Comparison of ENCODE assay signal across 9 cellular contexts in the genomic region with DNA sequence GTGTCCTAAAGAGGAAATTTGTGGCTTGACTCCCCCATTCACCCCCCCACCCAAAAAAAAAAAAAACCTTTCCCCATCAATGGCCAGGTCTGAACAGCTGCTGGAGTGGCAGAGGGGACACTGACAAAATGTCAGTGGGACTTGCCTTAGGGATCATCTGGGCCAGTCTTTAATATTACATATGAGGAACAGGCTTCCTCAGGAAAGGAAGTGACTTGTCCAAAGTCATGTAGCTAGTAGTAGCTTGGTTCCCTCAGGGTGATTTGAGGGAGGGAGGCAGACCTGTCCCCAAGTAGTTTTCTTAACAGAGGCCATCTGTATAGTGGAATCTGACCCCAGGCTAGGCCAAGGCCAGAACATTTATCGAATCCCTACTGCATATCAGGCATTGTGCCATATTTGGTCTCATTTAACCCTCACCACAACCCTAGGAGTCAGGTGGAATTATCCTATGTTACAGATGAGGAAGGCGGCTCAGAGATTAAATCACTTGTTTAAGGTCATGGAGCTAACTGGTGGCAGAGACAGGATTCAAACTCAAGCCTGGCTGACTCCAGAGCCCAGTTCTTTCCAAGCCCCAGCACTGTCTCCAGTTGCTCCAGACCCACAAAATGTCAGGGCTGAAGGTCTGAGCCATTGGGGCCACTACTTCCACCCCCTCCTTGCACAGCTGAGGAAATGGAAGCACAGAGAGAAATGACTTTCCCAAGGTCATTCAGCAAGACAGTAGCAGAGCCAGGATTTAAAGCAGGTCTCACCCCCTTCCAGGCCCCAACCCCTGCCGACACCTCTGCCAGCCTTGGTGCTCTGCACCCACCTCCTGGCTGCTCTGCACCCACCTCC. TPM values are rescaled to one million over a fixed set of nuclear protein-coding genes. Genes with fewer than 3 reads are reported as not detected.
A peak's percentile ranks its signal among the peaks of the same experiment; 100 is the strongest.
DNase-seq lines count a peak whose midpoint lies in the region; ATAC-seq, FAIRE-seq and TF ChIP-seq lines count a peak whose summit lies in the region.
"Had no signal": no experiment of that assay in that cellular context is flagged by ENCODE, and none has a peak within 500 bp of the region (broad histone marks: within the 10 kb centered on the region; RNA-seq: fewer than 3 reads in every experiment).

No MANE protein-coding gene starts in this region.

- H3K9me3 ChIP-seq in H1 (ENCODE audit: insufficient read depth in 2 of 2, low read depth in 1 of 2, low read length in 1 of 2) (no peaks in the 10 kb centered on the region), psoas muscle (no peaks in the 10 kb centered on the region)

- H3K23ac ChIP-seq in H1 (ENCODE audit: insufficient read length), result no peak overlapping the region

- peaks cover 7% of the 10 kb centered on the region; the same call in 1 of the 2 replicates for H3K79me1 ChIP-seq in H1 (ENCODE audit: low read depth, low read length)

- peaks cover 0 to 20% of the 10 kb centered on the region in 2 experiments; a peak in 2 of 4 replicates for H3K79me2 ChIP-seq in H1 (ENCODE audit: control insufficient read depth in 1 of 2, insufficient read depth in 2 of 2, low read length in 2 of 2)

- no peak overlapping the region for H3K14ac ChIP-seq in H1 (ENCODE audit: insufficient read length)

- peak overlapping the region in 2 of 4 experiments; percentile 8 to 38; a peak in 2 of 8 replicates for H3K4me3 ChIP-seq in H1 (ENCODE audit: extremely low read depth in 1 of 4, insufficient read depth in 2 of 4, low read depth in 3 of 4, low read length in 4 of 4)
- no peak overlapping the region for H3K4me3 ChIP-seq in psoas muscle

- peak overlapping the region; percentile 50 to 61; a peak in 2 of 4 replicates for H3K4me2 ChIP-seq in H1 (ENCODE audit: insufficient read depth in 1 of 2, low read depth in 2 of 2, low read length in 2 of 2)

- H3K27me3 ChIP-seq in H1 (replicated peaks in 1 of 4; ENCODE audit: control insufficient read depth in 3 of 4, extremely low read depth in 1 of 4, insufficient read depth in 3 of 4, low read length in 3 of 4) (no peaks in the 10 kb centered on the region), psoas muscle (ENCODE audit: insufficient read depth in 3 of 3, low read length in 2 of 3) (no peaks in the 10 kb centered on the region)

- no peak for FAIRE-seq in H1 (lab: Jason Lieb, UNC)

- intact Hi-C loops in psoas muscle (cut with DNase I), result loop anchor here (1.0 to 5.0 kb wide), 2 partner anchors 34 to 41 kb away; partner anchors contain the start of genes CKS1B (in 1 of the 2) and SHC1 (in 1 of the 2)

- H2BK120ac ChIP-seq in H1 (replicated peaks; ENCODE audit: low read depth, low read length), result no peak overlapping the region

- H3K4me1 ChIP-seq in H1 (replicated peaks in 1 of 4; ENCODE audit: control insufficient read depth in 3 of 4, insufficient read depth in 4 of 4, low read length in 3 of 4) (peaks cover 8 to 48% (median 40%) of the 10 kb centered on the region in 4 experiments), psoas muscle (peaks cover 47% of the 10 kb centered on the region)

- H3K27ac ChIP-seq in RWPE1, result peak overlapping the region; percentile 100
- H3K27ac ChIP-seq in H1 (ENCODE audit: low read depth, low read length), result no peak overlapping the region
- peak overlapping the region; percentile 50 for H3K27ac ChIP-seq in psoas muscle

- no peak overlapping the region for H3K56ac ChIP-seq in H1 (replicated peaks; ENCODE audit: insufficient read length, low read depth, low read length)

- TF ChIP-seq RAD21 in H1 (IDR thresholded peaks at IDR 0.05 in 1 of 2, conservative IDR thresholded peaks at IDR 0.05 in 1 of 2; ENCODE audit: low read depth in 2 of 2, low read length in 2 of 2), result no peak

- H3K4ac ChIP-seq in H1 (replicated peaks; ENCODE audit: insufficient read length, low read depth, low read length), result no peak overlapping the region

- CTCF ChIA-PET in RWPE1 (lab: Yijun Ruan, JAX), result interaction anchor here (1.2 to 1.3 kb wide), 2 partner anchors 9 to 40 kb away, joined by 3 read pairs; no protein-coding TSS in a partner anchor
- CTCF ChIA-PET in H1 (lab: Charles Lee; ENCODE audit: partially characterized antibody), result interaction anchor here (0.7 to 18.6 kb wide), 6 partner anchors 15 to 50 kb away, joined by 3 to 354 read pairs (median 8); partner anchors contain the start of genes ADAM15, CKS1B, EFNA4 and LENEP

- 0 out of 7 replicates have a peak overlapping the region, but pooled peaks of 1 of the 4 experiments have one; percentile 22 for H3K9ac ChIP-seq in H1 (replicated peaks in 1 of 4; ENCODE audit: extremely low read depth in 1 of 4, low read depth in 3 of 4, low read length in 3 of 4)

- peak; percentile 28 for DNase-seq in GF-D8 (lab: John Stamatoyannopoulos, UW)
- DNase-seq in RWPE1 (ENCODE audit: low spot score), result no peak
- DNase-seq in H1 (ENCODE audit: low read depth in 1 of 2, low spot score in 2 of 2), result no peak
- DNase-seq in psoas muscle, result no peak
- DNase-seq in NCI-H1694 (lab: John Stamatoyannopoulos, UW), result no peak
- no peak for DNase-seq in pons (ENCODE audit: low spot score)
- DNase-seq in SW 1271 (lab: John Stamatoyannopoulos, UW), result no peak

- no peaks in the 10 kb centered on the region; the same call in 1 of the 2 replicates for H3K23me2 ChIP-seq in H1 (ENCODE audit: low read depth, low read length)

- H2AFZ ChIP-seq in H1 (ENCODE audit: low read length), result no peak overlapping the region

- H2BK5ac ChIP-seq in H1 (ENCODE audit: low read depth, low read length), result peak overlapping the region; percentile 87; the same call in 1 of the 2 replicates

- H4K91ac ChIP-seq in H1 (replicated peaks; ENCODE audit: insufficient read length, low read length), result peak overlapping the region; percentile 36

- H2BK12ac ChIP-seq in H1 (ENCODE audit: low read depth, low read length), result peak overlapping the region; percentile 75; the same call in 1 of the 2 replicates

- H4K20me1 ChIP-seq in H1 (replicated peaks in 1 of 2; ENCODE audit: control insufficient read depth in 1 of 2, insufficient read depth in 2 of 2, low read length in 2 of 2), result peaks cover 0 to 1% of the 10 kb centered on the region in 2 experiments

- no peak overlapping the region for H4K8ac ChIP-seq in H1 (ENCODE audit: extremely low read depth, insufficient read depth, low read length)

- H3K36me3 ChIP-seq in H1 (ENCODE audit: control insufficient read depth in 2 of 4, insufficient read depth in 4 of 4, low read length in 3 of 4) (peaks cover 0 to 29% (median 13%) of the 10 kb centered on the region in 4 experiments; a peak in 4 of 8 replicates), psoas muscle (ENCODE audit: insufficient read depth in 1 of 2, low read depth in 1 of 2) (peaks cover 0 to 31% of the 10 kb centered on the region in 2 donors)

- no peak overlapping the region for H4K5ac ChIP-seq in H1 (ENCODE audit: insufficient read length, low read depth, low read length)

- peak overlapping the region; percentile 17 for H3K18ac ChIP-seq in H1 (ENCODE audit: extremely low read depth, low read length)

- no peak for TF ChIP-seq EP300 in H1 (IDR thresholded peaks at IDR 0.05; ENCODE audit: borderline replicate concordance in 1 of 2, low read depth in 2 of 2, low read length in 2 of 2)

- H2BK15ac ChIP-seq in H1 (ENCODE audit: low read length), result peak overlapping the region; percentile 98; the same call in 1 of the 2 replicates

- ATAC-seq in psoas muscle, result no peak
- no peak for ATAC-seq in GM21526 (IDR thresholded peaks at IDR 0.05; ENCODE audit: low FRiP score, unreplicated experiment)

- no peak for TF ChIP-seq CTCF in RWPE1 (conservative IDR thresholded peaks at IDR 0.05; ENCODE audit: low read depth)
- no peak for TF ChIP-seq CTCF in H1 (IDR thresholded peaks at IDR 0.05; ENCODE audit: control extremely low read depth in 1 of 3, insufficient read depth in 1 of 3, low read depth in 1 of 3, low read length in 3 of 3)
- TF ChIP-seq CTCF in psoas muscle (IDR thresholded peaks at IDR 0.05), result no peak

- 84% methylated on average over 3 of the region's 3 CpGs; no CpG with 5 or more reads in 1 of the 2 experiments for WGBS in H1 (ENCODE audit: extremely low coverage in 1 of 2, insufficient coverage in 1 of 2, insufficient read length in 1 of 2, insufficient replicate concordance in 2 of 2, low coverage in 1 of 2, low lambda C conversion rate in 2 of 2, missing lambda C conversion rate in 1 of 2), 2 experiments
- 59 to 69% (median 63%) methylated on average over 3 of the region's 3 CpGs for WGBS in psoas muscle, 3 donors

- no peak for TF ChIP-seq POLR2A in H1 (IDR thresholded peaks at IDR 0.05; ENCODE audit: control extremely low read depth in 1 of 2, low read depth in 2 of 2, low read length in 2 of 2)

- peak overlapping the region; percentile 45; the same call in 1 of the 2 replicates for H2AK5ac ChIP-seq in H1 (ENCODE audit: low read depth, low read length)

- peak overlapping the region; percentile 72; the same call in 1 of the 2 replicates for H2BK20ac ChIP-seq in H1 (ENCODE audit: low read length)

- POLR2A ChIA-PET in RWPE1 (lab: Yijun Ruan, JAX; ENCODE audit: low non-redundant PET) (no interaction called here), H1 (lab: Charles Lee; ENCODE audit: partially characterized antibody) (interaction anchor here (0.9 to 14.8 kb wide), 11 partner anchors 8 to 72 kb away, joined by 3 to 128 read pairs (median 5); partner anchors contain the start of genes CKS1B, FLAD1, LENEP and SHC1)

RNA-seq across cellular contexts. Expression of gene ZBTB7B, which starts 10.4 kb away (rescaled TPM):
- total RNA-seq in H1 (2021; fragmentation: NEBNext Ultra II Directional; extraction: Animal tissue kit (Norgen Biotek cat#: 25700)), result 22.1 and 24.5 TPM in 2 replicates
- polyA plus RNA-seq in H1 (2011; rRNA removed) (36.9 and 38.3 TPM in 2 replicates), psoas muscle (10 to 100 TPM; 20.2 to 55.5 (median 48.7) TPM)
- polyA plus RNA-seq in H1 (2011; cell fraction: cytosol; rRNA removed), result 28.7 TPM
- polyA plus RNA-seq in H1 (2011; cell fraction: nucleus; rRNA removed), result 38.2 TPM
- polyA plus RNA-seq in H1 (2012, experiment 1 of 2), result 11.5 to 24.0 TPM (median 20.2 TPM) in 4 replicates
- 15.2 TPM for polyA plus RNA-seq in H1 (2012, experiment 2 of 2)
- 8.9 TPM for polyA plus RNA-seq in H1 (2013, experiment 1 of 2)
- 9.4 TPM for polyA plus RNA-seq in H1 (2013, experiment 2 of 2)
- polyA minus RNA-seq in H1 (2011; rRNA and poly(A)+ RNA removed), result 16.1 and 19.4 TPM in 2 replicates
- polyA minus RNA-seq in H1 (2011; cell fraction: cytosol; rRNA and poly(A)+ RNA removed), result 22.2 TPM
- 19.9 TPM for polyA minus RNA-seq in H1 (2011; cell fraction: nucleus; rRNA and poly(A)+ RNA removed)
- 10 to 100 TPM; 34.6 to 97.9 (median 70.9) TPM for total RNA-seq in psoas muscle

RNA-seq across cellular contexts. Expression of gene LENEP, which starts 19.6 kb away (rescaled TPM):
- total RNA-seq in H1 (2021; fragmentation: NEBNext Ultra II Directional; extraction: Animal tissue kit (Norgen Biotek cat#: 25700)), result 1.2 and 1.3 TPM in 2 replicates
- polyA plus RNA-seq in H1 (2011; rRNA removed), result 1.1 TPM in 1 of 2 replicates, not detected in the other
- 0.23 TPM for polyA plus RNA-seq in H1 (2011; cell fraction: cytosol; rRNA removed)
- polyA plus RNA-seq in H1 (2011; cell fraction: nucleus; rRNA removed), result 1.5 TPM
- 0.32 TPM in 1 of 4 replicates, not detected in the others for polyA plus RNA-seq in H1 (2012, experiment 1 of 2)
- not detected for polyA plus RNA-seq in H1 (2012, experiment 2 of 2)
- polyA plus RNA-seq in H1 (2013, experiment 1 of 2), result 0.61 TPM
- not detected for polyA plus RNA-seq in H1 (2013, experiment 2 of 2)
- 6.1 and 8.4 TPM in 2 replicates for polyA minus RNA-seq in H1 (2011; rRNA and poly(A)+ RNA removed)
- polyA minus RNA-seq in H1 (2011; cell fraction: cytosol; rRNA and poly(A)+ RNA removed), result not detected
- polyA minus RNA-seq in H1 (2011; cell fraction: nucleus; rRNA and poly(A)+ RNA removed), result 15.3 TPM
- not detected for total RNA-seq in psoas muscle
- not detected for polyA plus RNA-seq in psoas muscle

RNA-seq across cellular contexts. Expression of gene DCST2, which starts 20.6 kb away (rescaled TPM):
- total RNA-seq in H1 (2021; fragmentation: NEBNext Ultra II Directional; extraction: Animal tissue kit (Norgen Biotek cat#: 25700)), result 0.43 TPM in 1 of 2 replicates, not detected in the other
- polyA plus RNA-seq in H1 (2011; rRNA removed) (1.7 and 2.1 TPM in 2 replicates), psoas muscle (under 1 TPM; 0.04 to 0.38 (median 0.07) TPM)
- polyA plus RNA-seq in H1 (2011; cell fraction: cytosol; rRNA removed), result 1.9 TPM
- 10.2 TPM for polyA plus RNA-seq in H1 (2011; cell fraction: nucleus; rRNA removed)
- polyA plus RNA-seq in H1 (2012, experiment 1 of 2), result 0.26 to 1.0 TPM (median 0.74 TPM) in 4 replicates
- polyA plus RNA-seq in H1 (2012, experiment 2 of 2), result 0.13 TPM
- polyA plus RNA-seq in H1 (2013, experiment 1 of 2), result 0.53 TPM
- 0.26 TPM for polyA plus RNA-seq in H1 (2013, experiment 2 of 2)
- 0.07 and 1.6 TPM in 2 replicates for polyA minus RNA-seq in H1 (2011; rRNA and poly(A)+ RNA removed)
- polyA minus RNA-seq in H1 (2011; cell fraction: cytosol; rRNA and poly(A)+ RNA removed), result not detected
- 0.30 TPM for polyA minus RNA-seq in H1 (2011; cell fraction: nucleus; rRNA and poly(A)+ RNA removed)
- total RNA-seq in psoas muscle, result under 1 TPM in 2 of 4 donors, not detected in 2; 0.19 to 0.56 TPM
- total RNA-seq: fibroblast of villous mesenchyme had no signal

RNA-seq across cellular contexts. Expression of gene DCST1, which starts 20.6 kb away (rescaled TPM):
- total RNA-seq in H1 (2021; fragmentation: NEBNext Ultra II Directional; extraction: Animal tissue kit (Norgen Biotek cat#: 25700)), result not detected in 2 replicates
- 0.03 TPM in 1 of 2 replicates, not detected in the other for polyA plus RNA-seq in H1 (2011; rRNA removed)
- polyA plus RNA-seq in H1 (2011; cell fraction: cytosol; rRNA removed), result not detected
- polyA plus RNA-seq in H1 (2011; cell fraction: nucleus; rRNA removed), result 0.24 TPM
- 0.08 TPM in 1 of 4 replicates, not detected in the others for polyA plus RNA-seq in H1 (2012, experiment 1 of 2)
- not detected for polyA plus RNA-seq in H1 (2012, experiment 2 of 2)
- 0.06 TPM for polyA plus RNA-seq in H1 (2013, experiment 1 of 2)
- polyA plus RNA-seq in H1 (2013, experiment 2 of 2), result not detected
- not detected in 2 replicates for polyA minus RNA-seq in H1 (2011; rRNA and poly(A)+ RNA removed)
- not detected for polyA minus RNA-seq in H1 (2011; cell fraction: cytosol; rRNA and poly(A)+ RNA removed)
- polyA minus RNA-seq in H1 (2011; cell fraction: nucleus; rRNA and poly(A)+ RNA removed), result not detected
- under 1 TPM in 2 of 4 donors, not detected in 2; 0.12 to 0.34 TPM for total RNA-seq in psoas muscle
- polyA plus RNA-seq in psoas muscle, result not detected
- total RNA-seq: fibroblast of villous mesenchyme had no signal

RNA-seq across cellular contexts. Expression of gene FLAD1, which starts 29.8 kb away (rescaled TPM):
- total RNA-seq in H1 (2021; fragmentation: NEBNext Ultra II Directional; extraction: Animal tissue kit (Norgen Biotek cat#: 25700)), result 97.4 and 104 TPM in 2 replicates
- 143 and 189 TPM in 2 replicates for polyA plus RNA-seq in H1 (2011; rRNA removed)
- polyA plus RNA-seq in H1 (2011; cell fraction: cytosol; rRNA removed), result 152 TPM
- 250 TPM for polyA plus RNA-seq in H1 (2011; cell fraction: nucleus; rRNA removed)
- 116 to 134 TPM (median 122 TPM) in 4 replicates for polyA plus RNA-seq in H1 (2012, experiment 1 of 2)
- 127 TPM for polyA plus RNA-seq in H1 (2012, experiment 2 of 2)
- 95.1 TPM for polyA plus RNA-seq in H1 (2013, experiment 1 of 2)
- polyA plus RNA-seq in H1 (2013, experiment 2 of 2), result 95.5 TPM
- 149 and 177 TPM in 2 replicates for polyA minus RNA-seq in H1 (2011; rRNA and poly(A)+ RNA removed)
- 69.5 TPM for polyA minus RNA-seq in H1 (2011; cell fraction: cytosol; rRNA and poly(A)+ RNA removed)
- 81.1 TPM for polyA minus RNA-seq in H1 (2011; cell fraction: nucleus; rRNA and poly(A)+ RNA removed)
- total RNA-seq in psoas muscle, result 10 to 100 TPM; 24.5 to 39.4 (median 30.4) TPM
- 10 to 100 TPM; 32.4 to 52.7 (median 51.6) TPM for polyA plus RNA-seq in psoas muscle
